7 cellular contexts compared by ENCODE assay signal in genomic region chr12:26119391-26119981, GRCh38. TPM values are rescaled to one million over a fixed set of nuclear protein-coding genes. Genes with fewer than 3 reads are reported as not detected.
DNase-seq lines count a peak whose midpoint lies in the region; ATAC-seq and TF ChIP-seq lines count a peak whose summit lies in the region.

No MANE protein-coding gene starts in this region.

- H3K4me3 ChIP-seq in GM12865 (ENCODE audit: low read depth, low read length): no peak overlapping the region
- H3K4me3 ChIP-seq in fibroblast of the aortic adventitia (ENCODE audit: low read depth, low read length): no peak overlapping the region

- peaks cover 26% of the 10 kb centered on the region for H3K4me1 Mint-ChIP-seq in endothelial cell (ENCODE audit: unreplicated experiment)

- no peak overlapping the region for H3K27ac Mint-ChIP-seq in endothelial cell (ENCODE audit: unreplicated experiment)

- no peaks in the 10 kb centered on the region for H3K9me3 Mint-ChIP-seq in endothelial cell (ENCODE audit: unreplicated experiment)

- peak; percentile 11 for ATAC-seq in sciatic nerve

- peak; percentile 34 for TF ChIP-seq CTCF in GM12865 (IDR thresholded peaks at IDR 0.05; ENCODE audit: insufficient read depth, low read depth, low read length, missing control alignments)
- peak; percentile 68 for TF ChIP-seq CTCF in fibroblast of the aortic adventitia (IDR thresholded peaks at IDR 0.05; ENCODE audit: insufficient read depth, low read length)
- no peak for TF ChIP-seq CTCF in endothelial cell (IDR thresholded peaks at IDR 0.05; ENCODE audit: unreplicated experiment)

- DNase-seq in GM12865 (ENCODE audit: low read depth): peak; percentile 61
- peak; percentile 59 for DNase-seq in HuH-7 (ENCODE audit: low spot score)
- DNase-seq in SK-N-DZ (ENCODE audit: low spot score): peak; percentile 54
- peak; percentile 86 for DNase-seq in fibroblast of the aortic adventitia (ENCODE audit: low read depth)
- no peak for DNase-seq in sciatic nerve (ENCODE audit: low spot score)
- no peak for DNase-seq in effector CD4-positive, alpha-beta T cell
- no peak for DNase-seq in endothelial cell (ENCODE audit: low spot score)

- H3K4me3 Mint-ChIP-seq in endothelial cell (ENCODE audit: unreplicated experiment): no peak overlapping the region

- H3K36me3 Mint-ChIP-seq in endothelial cell (ENCODE audit: low read depth, unreplicated experiment): no peaks in the 10 kb centered on the region

- intact Hi-C loops in sciatic nerve (cut with DNase I): no loop called here

- H3K27me3 Mint-ChIP-seq in endothelial cell (ENCODE audit: unreplicated experiment): peaks cover 5% of the 10 kb centered on the region

RNA-seq across cellular contexts. Expression of gene BHLHE41, which starts 5.4 kb away (rescaled TPM):
- not detected in 2 replicates for polyA plus RNA-seq in SK-N-DZ (2014; cell fraction: cytosol; rRNA removed)
- not detected in 2 replicates for polyA plus RNA-seq in SK-N-DZ (2014; cell fraction: nucleus; rRNA removed)
- total RNA-seq in fibroblast of the aortic adventitia (ENCODE audit: low replicate concordance) (2.3 and 9.2 TPM in 2 replicates), sciatic nerve (64.4 TPM), endothelial cell (ENCODE audit: unreplicated experiment) (4.0 TPM)

Comparison
In these comparisons a context has a peak if more than half of its experiments do, and no peak if none do; other contexts are left out.
1. DNase-seq: peak in GM12865 (single experiment), HuH-7 (single experiment), SK-N-DZ (single experiment) and fibroblast of the aortic adventitia (single experiment); none in sciatic nerve (single experiment), effector CD4-positive, alpha-beta T cell (single experiment) and endothelial cell (single experiment).